12 cellular contexts compared by ENCODE assay signal in genomic region chr12:52215587-52216031, GRCh38. TPM values are rescaled to one million over a fixed set of nuclear protein-coding genes. Genes with fewer than 3 reads are reported as not detected.
DNase-seq lines count a peak whose midpoint lies in the region; ATAC-seq and TF ChIP-seq lines count a peak whose summit lies in the region.
"Had no signal": no experiment of that assay in that cellular context is flagged by ENCODE, and none has a peak within 500 bp of the region (broad histone marks: within the 10 kb centered on the region; RNA-seq: fewer than 3 reads in every experiment).

No MANE protein-coding gene starts in this region.

- no peak for ATAC-seq in GM18907 (IDR thresholded peaks at IDR 0.05; ENCODE audit: unreplicated experiment)
- no peak for ATAC-seq in HG03025 (IDR thresholded peaks at IDR 0.05; ENCODE audit: low FRiP score, unreplicated experiment)

- H3K4me1 ChIP-seq in endodermal cell (ENCODE audit: control insufficient read depth, insufficient read depth, low read length), result no peaks in the 10 kb centered on the region
- H3K4me1 ChIP-seq in parathyroid adenoma, result peaks cover 61% of the 10 kb centered on the region

- H3K36me3 ChIP-seq in endodermal cell (ENCODE audit: control insufficient read depth, insufficient read depth, low read length) (no peaks in the 10 kb centered on the region), parathyroid adenoma (ENCODE audit: control insufficient read depth, insufficient read depth, low read length) (no peaks in the 10 kb centered on the region)

- H3K27ac ChIP-seq in endodermal cell (ENCODE audit: low read depth, low read length) (no peak overlapping the region), parathyroid adenoma (peak overlapping the region; percentile 83)
- H3K27ac ChIP-seq: KMS-11 had no signal

- TF ChIP-seq CTCF in endodermal cell (conservative IDR thresholded peaks at IDR 0.05) (no peak), parathyroid adenoma (IDR thresholded peaks at IDR 0.05) (no peak)

- H3K4me2 ChIP-seq in parathyroid adenoma (ENCODE audit: low read length), result peak overlapping the region; percentile 68
- H3K4me2 ChIP-seq: KMS-11 had no signal

- H3K9me3 ChIP-seq in endodermal cell (ENCODE audit: control insufficient read depth, low read length) (no peaks in the 10 kb centered on the region), parathyroid adenoma (ENCODE audit: control insufficient read depth, low read length) (no peaks in the 10 kb centered on the region)

- 78 to 81% methylated on average over 6 to 7 of the region's 7 CpGs for WGBS in endodermal cell (ENCODE audit: insufficient coverage in 1 of 2, insufficient read length in 1 of 2), 2 experiments

- DNase-seq in DMS53 treated with DMSO at 0.1 percent for 48 hours (lab: John Stamatoyannopoulos, UW; ENCODE audit: unreplicated experiment) (peak; percentile 93), NCI-H226 (peak; percentile 100), endodermal cell (peak; percentile 77), occipital lobe (lab: John Stamatoyannopoulos, UW) (no peak), NCI-H187 (lab: John Stamatoyannopoulos, UW) (no peak)
- DNase-seq: hippocampal formation had no signal

- H3K36me3 Mint-ChIP-seq in endodermal cell (ENCODE audit: low read depth), result no peaks in the 10 kb centered on the region

- peaks cover 2% of the 10 kb centered on the region for H3K27me3 Mint-ChIP-seq in endodermal cell (ENCODE audit: insufficient read depth)

- H3K79me2 ChIP-seq in parathyroid adenoma, result no peaks in the 10 kb centered on the region

- H3K9ac ChIP-seq in endodermal cell (ENCODE audit: extremely low read depth, low read length, poor library complexity, severe bottlenecking) (no peak overlapping the region), parathyroid adenoma (no peak overlapping the region)
- H3K9ac ChIP-seq: KMS-11 had no signal

- H3K27ac Mint-ChIP-seq in endodermal cell, result no peak overlapping the region

- H3K4me3 ChIP-seq in endodermal cell (ENCODE audit: low read length) (no peak overlapping the region), parathyroid adenoma (ENCODE audit: low read depth, low read length) (no peak overlapping the region)

- H3K4me3 Mint-ChIP-seq in endodermal cell, result no peak overlapping the region
- H3K4me3 Mint-ChIP-seq: neural crest cell had no signal

- peak overlapping the region; percentile 51 for H2AFZ ChIP-seq in parathyroid adenoma

- peaks cover 3% of the 10 kb centered on the region for H3K27me3 ChIP-seq in endodermal cell (ENCODE audit: control insufficient read depth, insufficient read depth, low read length, poor library complexity, severe bottlenecking)
- no peaks in the 10 kb centered on the region for H3K27me3 ChIP-seq in parathyroid adenoma (ENCODE audit: control insufficient read depth, insufficient read depth, low read length)

- H3K9me3 Mint-ChIP-seq in endodermal cell, result no peaks in the 10 kb centered on the region
- H3K9me3 Mint-ChIP-seq: neural crest cell had no signal

- no peaks in the 10 kb centered on the region for H3K4me1 Mint-ChIP-seq in endodermal cell
- H3K4me1 Mint-ChIP-seq: neural crest cell had no signal

RNA-seq across cellular contexts. Expression of gene KRT7, which starts 17.4 kb away (rescaled TPM):
- total RNA-seq in endodermal cell, result 1 to 10 TPM in 1 of 2 donors, not detected in 1; 1.5 TPM
- polyA plus RNA-seq in endodermal cell (2013, experiment 1 of 2), result 1.6 TPM
- 0.37 TPM for polyA plus RNA-seq in endodermal cell (2013, experiment 2 of 2)
- not detected for total RNA-seq in occipital lobe
- total RNA-seq: neural crest cell, OCI-LY7 had no signal

RNA-seq across cellular contexts. Expression of gene KRT80, which starts 23.8 kb away (rescaled TPM):
- total RNA-seq in endodermal cell (under 1 TPM; 0.07 to 0.09 TPM), occipital lobe (not detected)
- polyA plus RNA-seq in endodermal cell (2013, experiment 1 of 2), result 0.11 TPM
- 0.08 TPM for polyA plus RNA-seq in endodermal cell (2013, experiment 2 of 2)
- total RNA-seq: neural crest cell, OCI-LY7 had no signal

RNA-seq across cellular contexts. Expression of gene KRT86, which starts 58.8 kb away (rescaled TPM):
- total RNA-seq in endodermal cell (not detected), occipital lobe (0.16 TPM)
- not detected for polyA plus RNA-seq in endodermal cell (2013, experiment 1 of 2)
- polyA plus RNA-seq in endodermal cell (2013, experiment 2 of 2), result not detected
- total RNA-seq: neural crest cell, OCI-LY7 had no signal

Comparison
In these comparisons a context has a peak if more than half of its experiments do, and no peak if none do; other contexts are left out.
1. DNase-seq: peak in DMS53 treated with DMSO at 0.1 percent for 48 hours (single experiment), NCI-H226 (single experiment) and endodermal cell (single experiment); none in occipital lobe (single experiment) and NCI-H187 (0 of 2).